9 cellular contexts compared by ENCODE assay signal in genomic region chr5:159965031-159965837, GRCh38. TPM values are rescaled to one million over a fixed set of nuclear protein-coding genes. Genes with fewer than 3 reads are reported as not detected.
A peak's percentile ranks its signal among the peaks of the same experiment; 100 is the strongest.
DNase-seq lines count a peak whose midpoint lies in the region; ATAC-seq and TF ChIP-seq lines count a peak whose summit lies in the region.
"Had no signal": no experiment of that assay in that cellular context is flagged by ENCODE, and none has a peak within 500 bp of the region (broad histone marks: within the 10 kb centered on the region; RNA-seq: fewer than 3 reads in every experiment).

No MANE protein-coding gene starts in this region.

- no peak overlapping the region for H3K4me2 ChIP-seq in SK-N-SH

- H3F3A ChIP-seq in SK-N-SH (replicated peaks; ENCODE audit: insufficient read depth) = peaks cover 14% of the 10 kb centered on the region

- no peaks in the 10 kb centered on the region for H3K27me3 ChIP-seq in SK-N-SH (ENCODE audit: insufficient read depth)

- TF ChIP-seq CTCF in HEK293 (tag by site-specific recombination; IDR thresholded peaks at IDR 0.05) = peak; percentile 49
- peak; percentile 83 for TF ChIP-seq CTCF in SK-N-SH (IDR thresholded peaks at IDR 0.05)

- no peaks in the 10 kb centered on the region for H3K36me3 ChIP-seq in HEK293 (ENCODE audit: control insufficient read depth in 2 of 2, insufficient read depth in 1 of 2, low read length in 2 of 2)
- H3K36me3 ChIP-seq in SK-N-SH (replicated peaks in 1 of 2; ENCODE audit: control insufficient read depth in 1 of 2, insufficient read depth in 2 of 2, low read length in 1 of 2) = no peaks in the 10 kb centered on the region
- H3K36me3 ChIP-seq: gastrocnemius medialis had no signal

- CTCF ChIA-PET in HEK293 (lab: Yijun Ruan, JAX) = interaction anchor here (0.6 to 2.3 kb wide), 6 partner anchors 15 to 696 kb away, joined by 3 to 12 read pairs (median 3); no protein-coding TSS in a partner anchor
- CTCF ChIA-PET in SK-N-SH (lab: Yijun Ruan, JAX) = interaction anchor here (1.1 to 1.9 kb wide), 7 partner anchors 8 to 521 kb away, joined by 3 to 9 read pairs (median 4); partner anchors contain the start of gene TTC1

- no peak overlapping the region for H3K4me3 ChIP-seq in HEK293 (ENCODE audit: low read depth, low read length)
- H3K4me3 ChIP-seq in SK-N-SH (ENCODE audit: low read depth in 2 of 2, low read length in 1 of 2) = no peak overlapping the region
- H3K4me3 ChIP-seq: gastrocnemius medialis had no signal

- ATAC-seq in GM21825 (IDR thresholded peaks at IDR 0.05; ENCODE audit: unreplicated experiment) (no peak), HG03442 (IDR thresholded peaks at IDR 0.05; ENCODE audit: unreplicated experiment) (no peak)
- ATAC-seq: gastrocnemius medialis had no signal

- H3K4me1 ChIP-seq in HEK293 (ENCODE audit: control insufficient read depth, insufficient read depth, low read length) = no peaks in the 10 kb centered on the region; the same call in 1 of the 2 replicates
- H3K4me1 ChIP-seq in SK-N-SH (ENCODE audit: control insufficient read depth in 1 of 2, insufficient read depth in 2 of 2, low read depth in 1 of 2, low read length in 1 of 2) = no peaks in the 10 kb centered on the region; a peak in 1 of 4 replicates
- H3K4me1 ChIP-seq: gastrocnemius medialis had no signal

- TF ChIP-seq EP300 in SK-N-SH (IDR thresholded peaks at IDR 0.05; ENCODE audit: borderline replicate concordance in 1 of 2, low read depth in 1 of 2, low read length in 1 of 2) = no peak

- no peaks in the 10 kb centered on the region for H3K79me2 ChIP-seq in SK-N-SH (ENCODE audit: insufficient read depth)

- DNase-seq in COR-L47 (lab: John Stamatoyannopoulos, UW) (peak; percentile 22), SK-N-SH (peak; percentile 69), epidermal melanocyte (ENCODE audit: insufficient read length, low spot score) (peak; percentile 59), mucosa of gallbladder (ENCODE audit: low spot score) (peak; percentile 40), NCI-H2107 treated with DMSO at 0.1 percent for 48 hours (lab: John Stamatoyannopoulos, UW; ENCODE audit: unreplicated experiment) (no peak)

- no peak overlapping the region for H2AFZ ChIP-seq in SK-N-SH (ENCODE audit: low read depth)

- no peak overlapping the region for H3K9ac ChIP-seq in SK-N-SH

- H4K20me1 ChIP-seq in SK-N-SH (ENCODE audit: insufficient read depth) = no peaks in the 10 kb centered on the region

- 31% methylated on average over 9 of the region's 12 CpGs for WGBS in SK-N-SH (ENCODE audit: low lambda C conversion rate)

- peak; percentile 68 for TF ChIP-seq RAD21 in SK-N-SH (IDR thresholded peaks at IDR 0.05; ENCODE audit: low read length)

- H3K27ac ChIP-seq in HEK293 (ENCODE audit: extremely low read depth, low read depth, low read length) = no peak overlapping the region
- no peak overlapping the region for H3K27ac ChIP-seq in SK-N-SH (ENCODE audit: low read depth in 2 of 2, low read length in 1 of 2)
- H3K27ac ChIP-seq: gastrocnemius medialis had no signal

- H3K9me2 ChIP-seq in SK-N-SH = no peaks in the 10 kb centered on the region

- H3K9me3 ChIP-seq in HEK293 (ENCODE audit: control insufficient read depth, insufficient read depth, low read depth, low read length) (no peaks in the 10 kb centered on the region), SK-N-SH (no peaks in the 10 kb centered on the region)
- H3K9me3 ChIP-seq: gastrocnemius medialis had no signal

- POLR2A ChIA-PET in HEK293 (lab: Yijun Ruan, JAX) (no interaction called here), SK-N-SH (lab: Yijun Ruan, JAX) (no interaction called here)

TF ChIP-seq in HEK293, 187 proteins besides CTCF, POLR2A, EP300 and RAD21:
- TF ChIP-seq ZNF202 (tag by site-specific recombination; IDR thresholded peaks at IDR 0.05; ENCODE audit: borderline replicate concordance) = no peak
- TF ChIP-seq ZNF629 (tag by site-specific recombination; IDR thresholded peaks at IDR 0.05) = no peak
- TF ChIP-seq ZNF155 (tag by site-specific recombination; IDR thresholded peaks at IDR 0.05) = no peak
- TF ChIP-seq ZNF2 (tag by site-specific recombination; IDR thresholded peaks at IDR 0.05) = peak; percentile 63
- TF ChIP-seq ZNF248 (tag by site-specific recombination; IDR thresholded peaks at IDR 0.05) = no peak
- no peak for TF ChIP-seq ZNF639 (tag by site-specific recombination; IDR thresholded peaks at IDR 0.05)
- peak; percentile 66 for TF ChIP-seq ZNF654 (tag by site-specific recombination; IDR thresholded peaks at IDR 0.05; ENCODE audit: low read depth)
- TF ChIP-seq SP3 (tag by site-specific recombination; IDR thresholded peaks at IDR 0.05) = no peak
TF ChIP-seq in HEK293: peak in this region for 2.

TF ChIP-seq in SK-N-SH, 30 proteins besides CTCF, POLR2A, EP300 and RAD21:
- no peak for TF ChIP-seq TAF1 (IDR thresholded peaks at IDR 0.05; ENCODE audit: borderline replicate concordance, low read depth, low read length)
- TF ChIP-seq SMC3 (IDR thresholded peaks at IDR 0.05; ENCODE audit: low read depth, low read length) = peak; percentile 65
TF ChIP-seq in SK-N-SH: peak in this region for 1.

RNA-seq across cellular contexts. Expression of gene TTC1, which starts 43.7 kb away (rescaled TPM):
- polyA plus RNA-seq in SK-N-SH (2012; rRNA removed) = 37.0 and 42.1 TPM in 2 replicates
- polyA plus RNA-seq in SK-N-SH (2012; cell fraction: cytosol; rRNA removed) = 47.8 and 64.8 TPM in 2 replicates
- 23.2 and 23.4 TPM in 2 replicates for polyA plus RNA-seq in SK-N-SH (2012; cell fraction: nucleus; rRNA removed)
- 39.7 TPM for total RNA-seq in mucosa of gallbladder

RNA-seq across cellular contexts. Expression of gene ADRA1B, which starts 49.0 kb away (rescaled TPM):
- 1.9 and 2.2 TPM in 2 replicates for polyA plus RNA-seq in SK-N-SH (2012; rRNA removed)
- polyA plus RNA-seq in SK-N-SH (2012; cell fraction: cytosol; rRNA removed) = 0.91 and 2.0 TPM in 2 replicates
- polyA plus RNA-seq in SK-N-SH (2012; cell fraction: nucleus; rRNA removed) = 1.2 and 2.4 TPM in 2 replicates
- total RNA-seq in mucosa of gallbladder = 0.32 TPM
